In genomic region chr3:70550723-70551319, GRCh38 we compare ENCODE assay signal across 1 cellular context.
TF ChIP-seq lines count a peak whose summit lies in the region.

No MANE protein-coding gene starts in this region.

TF ChIP-seq in HCT116, 20 proteins besides CTCF, POLR2A, EP300 and RAD21 (continued from another document):
- no peak for TF ChIP-seq REST (IDR thresholded peaks at IDR 0.05; ENCODE audit: low read depth)
- TF ChIP-seq ZFX (IDR thresholded peaks at IDR 0.05), result no peak
- no peak for TF ChIP-seq SP1 (IDR thresholded peaks at IDR 0.05; ENCODE audit: low read depth)
- no peak for TF ChIP-seq ZNF274 (IDR thresholded peaks at IDR 0.05; ENCODE audit: low read depth, low read length)
